Comparison of ENCODE assay signal across 33 cellular contexts in genomic region chr11:69456712-69457111, GRCh38. TPM values are rescaled to one million over a fixed set of nuclear protein-coding genes. Genes with fewer than 3 reads are reported as not detected.
"Had no signal": no experiment of that assay in that cellular context is flagged by ENCODE, and none has a peak within 500 bp of the region (broad histone marks: within the 10 kb centered on the region; RNA-seq: fewer than 3 reads in every experiment).

No MANE protein-coding gene starts in this region.

- ATAC-seq: heart left ventricle; left lobe of liver; mucosa of descending colon; naive thymus-derived CD4-positive, alpha-beta T cell; pancreas; psoas muscle; right lobe of liver; stimulated activated naive B cell treated with anti-CD40 and anti-IgM and Interleukin-4, amounts not matched to agents 10 μg/mL and 1 μg/mL and 100 μg/mL, for 72 hours; stimulated activated naive CD8-positive, alpha-beta T cell treated with anti-CD3 and anti-CD28 coated beads, Interleukin-15, Interleukin-2, amounts not matched to agents 100 U/mL and 50 U/mL, for 24 hours had no signal

- H3K4me3 ChIP-seq: heart left ventricle, mucosa of descending colon, pancreas, psoas muscle, right lobe of liver, smooth muscle cell, stomach, testis, thyroid gland, transverse colon, upper lobe of left lung, vagina had no signal

- H3K27ac ChIP-seq: heart left ventricle, pancreas, psoas muscle, right lobe of liver, stomach, testis, thyroid gland, transverse colon, upper lobe of left lung, vagina had no signal

- H3K36me3 ChIP-seq: heart left ventricle, pancreas, right lobe of liver, stomach, thyroid gland, transverse colon, upper lobe of left lung, vagina had no signal

- H3K9me3 ChIP-seq: pancreas, testis, thyroid gland had no signal

- DNase-seq: hypothalamus; immature natural killer cell; midbrain; naive thymus-derived CD4-positive, alpha-beta T cell; nucleus accumbens; stimulated activated CD4-positive, alpha-beta T cell treated with anti-CD3 and anti-CD28 coated beads, Interleukin-15, amount 100 ng/mL, for 24 hours; stimulated activated CD4-positive, alpha-beta T cell treated with anti-CD3 and anti-CD28 coated beads, Interleukin-2, amount 100 ng/mL, for 24 hours; stimulated activated CD4-positive, alpha-beta T cell treated with anti-CD3 and anti-CD28 coated beads, Interleukin-4, amount 100 ng/mL, for 1 hour; stimulated activated naive B cell treated with anti-CD40 and anti-IgM and Interleukin-4, amounts not matched to agents 10 μg/mL and 1 μg/mL and 100 μg/mL, for 72 hours; stimulated activated naive CD8-positive, alpha-beta T cell treated with anti-CD3 and anti-CD28 coated beads, Interleukin-15, Interleukin-2, amounts not matched to agents 100 U/mL and 50 U/mL, for 24 hours; stomach; testis; thyroid gland; transverse colon; upper lobe of left lung had no signal

- FAIRE-seq: islet of Langerhans, pancreas had no signal

- H3K27me3 ChIP-seq: heart left ventricle, pancreas, right lobe of liver, stomach, testis, thyroid gland, transverse colon, upper lobe of left lung, vagina had no signal

- H3K4me2 ChIP-seq: smooth muscle cell had no signal

- H3K4me1 ChIP-seq: pancreas, psoas muscle, right lobe of liver, stomach, testis, upper lobe of left lung, vagina had no signal

RNA-seq across cellular contexts. Expression of gene LINC01488, which starts 24.8 kb away (rescaled TPM):
- total RNA-seq: kidney epithelial cell; lower leg skin; mesenteric fat pad; mucosa of descending colon; myocyte; naive thymus-derived CD4-positive, alpha-beta T cell; natural killer cell treated with Interleukin-12 subunit alpha and Interleukin-12 subunit beta and Interleukin-15 and Interleukin-18, amount 100 ng/mL, for 72 hours; osteoblast; pancreas; psoas muscle; skeletal muscle tissue; smooth muscle cell; stomach; testis; thyroid gland; transverse colon; upper lobe of left lung; urinary bladder; vagina had no signal
- polyA plus RNA-seq: immature natural killer cell; naive thymus-derived CD4-positive, alpha-beta T cell; neural cell; pancreas; smooth muscle cell; stomach had no signal
